ENCODE assay signal across 1 cellular context in genomic region chr4:90103991-90104390, GRCh38.
TF ChIP-seq lines count a peak whose summit lies in the region.

No MANE protein-coding gene starts in this region.

TF ChIP-seq in H1, 55 proteins besides CTCF, POLR2A, EP300 and RAD21 (continued from another document):
- no peak for TF ChIP-seq CBX8 (IDR thresholded peaks at IDR 0.05; ENCODE audit: borderline replicate concordance, low read depth, low read length)
- no peak for TF ChIP-seq SP1 (IDR thresholded peaks at IDR 0.05; ENCODE audit: low read depth, low read length)
- TF ChIP-seq EGR1 (IDR thresholded peaks at IDR 0.05; ENCODE audit: borderline replicate concordance, low read depth, low read length) = no peak
- no peak for TF ChIP-seq RBBP5 (IDR thresholded peaks at IDR 0.05; ENCODE audit: borderline replicate concordance, low read depth, low read length)
- no peak for TF ChIP-seq BCL11A (IDR thresholded peaks at IDR 0.05; ENCODE audit: low read depth in 2 of 2, low read length in 2 of 2)
- no peak for TF ChIP-seq ASH2L (IDR thresholded peaks at IDR 0.05; ENCODE audit: low read length)
